28 cellular contexts compared by ENCODE assay signal in the genomic region with DNA sequence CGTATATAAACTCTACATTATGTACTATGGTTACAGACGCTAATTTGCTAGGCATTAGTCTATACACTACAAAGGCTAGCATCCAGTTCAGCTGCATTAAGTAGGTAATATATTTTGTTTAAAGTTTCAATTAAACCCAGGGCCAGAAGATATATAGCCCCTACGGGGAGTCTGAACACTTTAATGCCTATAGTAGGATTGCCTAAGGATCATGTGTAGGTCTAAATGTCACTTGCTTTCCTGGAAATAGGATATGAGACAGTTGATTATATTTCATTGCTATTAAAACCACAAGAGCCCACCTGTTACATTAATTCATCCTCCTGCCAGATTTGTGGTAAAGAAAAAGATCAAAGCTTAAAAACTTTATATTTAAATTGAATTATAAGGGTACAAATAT.
"Had no signal": no experiment of that assay in that cellular context is flagged by ENCODE, and none has a peak within 500 bp of the region (broad histone marks: within the 10 kb centered on the region; RNA-seq: fewer than 3 reads in every experiment).

No MANE protein-coding gene starts in this region.

- H3K27me3 Mint-ChIP-seq: activated CD4-positive, alpha-beta T cell treated with anti-CD3 and anti-CD28 coated beads, Interleukin-2, amount 10 ng/mL, durations not matched to agents 7 days and 5 days; activated T-cell treated with anti-CD3 and anti-CD28 coated beads, Interleukin-2, amount 50 U/mL, for 24 hours; brain had no signal

- H3K4me1 ChIP-seq: adrenal gland, SJSA1 had no signal

- H3K36me3 ChIP-seq: adrenal gland, SJSA1 had no signal

- H3K9me3 ChIP-seq: adrenal gland, SJSA1, SK-N-SH had no signal

- H3K4me1 Mint-ChIP-seq: activated CD4-positive, alpha-beta T cell treated with anti-CD3 and anti-CD28 coated beads, Interleukin-2, amount 10 ng/mL, durations not matched to agents 7 days and 5 days had no signal

- H3K27ac Mint-ChIP-seq: activated CD4-positive, alpha-beta T cell treated with anti-CD3 and anti-CD28 coated beads, Interleukin-2, amount 10 ng/mL, durations not matched to agents 7 days and 5 days; activated CD8-positive, alpha-beta T cell treated with anti-CD3 and anti-CD28 coated beads, Interleukin-2, amount 10 ng/mL, durations not matched to agents 7 days and 5 days; activated naive CD4-positive, alpha-beta T cell treated with anti-CD3 and anti-CD28 coated beads for 36 hours; activated naive CD4-positive, alpha-beta T cell treated with anti-CD3 and anti-CD28 coated beads, Interleukin-2, amount 50 U/mL, for 72 hours; activated T-cell treated with anti-CD3 and anti-CD28 coated beads, Interleukin-2, amount 50 U/mL, for 24 hours; activated T-helper 2 cell treated with anti-CD3 and anti-CD28 coated beads, Interferon-gamma antibody, Interleukin-2, Interleukin-4, amounts not matched to agents 10 μg/mL and 5 μg/mL and 100 μg/mL, durations not matched to agents 14 hours and 24 hours and 36 hours; T-helper 1 cell treated with Interleukin-12 subunit alpha and Interleukin-12 subunit beta and Interleukin-4 antibody, amounts not matched to agents 30 μg/mL and 1 μg/mL, for 36 hours; T-helper 2 cell treated with Interferon-gamma antibody and Interleukin-4, amounts not matched to agents 5 μg/mL and 100 μg/mL, for 36 hours had no signal

- H3K36me3 Mint-ChIP-seq: activated naive CD4-positive, alpha-beta T cell treated with anti-CD3 and anti-CD28 coated beads, Interleukin-2, amount 50 U/mL, for 72 hours had no signal

- H3K4me3 ChIP-seq: adrenal gland, SJSA1 had no signal

- H3K27ac ChIP-seq: adrenal gland, SJSA1 had no signal

- ATAC-seq: activated CD8-positive, alpha-beta T cell treated with anti-CD3 and anti-CD28 coated beads, Interleukin-2, amount 10 ng/mL, durations not matched to agents 7 days and 5 days; activated naive CD4-positive, alpha-beta T cell treated with anti-CD3 and anti-CD28 coated beads, Interleukin-2, amount 50 U/mL, for 72 hours; Panc1 had no signal

- DNase-seq: activated CD4-positive, alpha-beta T cell treated with anti-CD3 and anti-CD28 coated beads, Interleukin-2, amount 10 ng/mL, durations not matched to agents 7 days and 5 days; activated CD4-positive, alpha-beta T cell treated with anti-CD3 and anti-CD28 coated beads, Interleukin-2, amount 50 U/mL, for 48 hours; activated CD8-positive, alpha-beta T cell treated with anti-CD3 and anti-CD28 coated beads, Interleukin-2, amount 10 ng/mL, durations not matched to agents 7 days and 5 days; activated gamma-delta T cell treated with Interleukin-2 at 50 U/mL for 16 hours; activated naive CD4-positive, alpha-beta T cell treated with anti-CD3 and anti-CD28 coated beads for 36 hours; activated T-cell treated with anti-CD3 and anti-CD28 coated beads, Interleukin-2, amount 50 U/mL, for 24 hours; adrenal gland; anterior cingulate cortex; caudate nucleus; cerebellar nuclear complex; NCI-H1105; NCI-H1417 treated with DMSO at 0.1 percent for 48 hours; NCI-H187 treated with DMSO at 0.1 percent for 48 hours; NCI-H2081; NCI-H226; NCI-H446 treated with DMSO at 0.1 percent for 48 hours; NCI-H526; NCI-H774; RPMI8226; SHP77 treated with DMSO at 0.1 percent for 48 hours; SK-N-SH had no signal

- H3K4me3 Mint-ChIP-seq: activated CD4-positive, alpha-beta T cell treated with anti-CD3 and anti-CD28 coated beads, Interleukin-2, amount 10 ng/mL, durations not matched to agents 7 days and 5 days; activated CD8-positive, alpha-beta T cell treated with anti-CD3 and anti-CD28 coated beads, Interleukin-2, amount 10 ng/mL, durations not matched to agents 7 days and 5 days; activated naive CD4-positive, alpha-beta T cell treated with anti-CD3 and anti-CD28 coated beads for 36 hours; activated T-cell treated with anti-CD3 and anti-CD28 coated beads, Interleukin-2, amount 50 U/mL, for 24 hours; brain; T-helper 1 cell treated with Interleukin-12 subunit alpha and Interleukin-12 subunit beta and Interleukin-4 antibody, amounts not matched to agents 30 μg/mL and 1 μg/mL, for 36 hours; T-helper 2 cell treated with Interferon-gamma antibody and Interleukin-4, amounts not matched to agents 5 μg/mL and 100 μg/mL, for 36 hours had no signal

- H3K9me3 Mint-ChIP-seq: activated CD4-positive, alpha-beta T cell treated with anti-CD3 and anti-CD28 coated beads, Interleukin-2, amount 10 ng/mL, durations not matched to agents 7 days and 5 days; activated naive CD4-positive, alpha-beta T cell treated with anti-CD3 and anti-CD28 coated beads for 36 hours; activated naive CD4-positive, alpha-beta T cell treated with anti-CD3 and anti-CD28 coated beads, Interleukin-2, amount 50 U/mL, for 72 hours; activated T-cell treated with anti-CD3 and anti-CD28 coated beads, Interleukin-2, amount 50 U/mL, for 24 hours; activated T-helper 2 cell treated with anti-CD3 and anti-CD28 coated beads, Interferon-gamma antibody, Interleukin-2, Interleukin-4, amounts not matched to agents 10 μg/mL and 5 μg/mL and 100 μg/mL, durations not matched to agents 14 hours and 24 hours and 36 hours; T-helper 1 cell treated with Interleukin-12 subunit alpha and Interleukin-12 subunit beta and Interleukin-4 antibody, amounts not matched to agents 30 μg/mL and 1 μg/mL, for 36 hours; T-helper 2 cell treated with Interferon-gamma antibody and Interleukin-4, amounts not matched to agents 5 μg/mL and 100 μg/mL, for 36 hours had no signal

- H3K27me3 ChIP-seq: adrenal gland, SJSA1 had no signal
